1 cellular context compared by ENCODE assay signal in the genomic region with DNA sequence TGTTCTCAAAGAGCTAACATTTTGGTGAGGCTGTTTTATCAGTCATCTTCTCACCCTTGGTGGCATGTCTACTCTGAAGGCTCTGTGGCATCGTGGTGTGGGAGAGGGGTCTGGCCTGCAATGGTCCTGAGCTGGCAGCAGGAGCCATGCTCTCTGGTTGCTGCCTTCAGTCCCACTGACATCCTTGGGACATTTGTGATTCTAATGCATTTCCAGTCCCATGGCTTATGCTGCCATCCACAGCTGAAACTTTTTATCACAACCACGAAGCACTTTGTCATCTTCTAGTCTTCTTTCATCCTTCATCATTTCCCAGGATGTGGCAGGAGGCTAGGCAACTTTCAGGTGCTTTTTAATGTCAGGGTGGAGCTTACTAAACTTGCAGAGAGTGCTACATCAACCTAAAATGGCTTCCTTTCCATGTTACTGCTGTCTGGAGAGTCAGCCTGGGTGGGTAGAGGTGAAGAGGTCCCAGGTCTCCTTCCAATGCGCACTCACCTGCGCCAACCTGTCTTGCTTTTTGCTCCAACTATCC.
TF ChIP-seq lines count a peak whose summit lies in the region.

No MANE protein-coding gene starts in this region.

TF ChIP-seq in Ishikawa, 13 proteins besides CTCF, POLR2A, EP300 and RAD21 (continued from another document):
- TF ChIP-seq, protein P1, sequence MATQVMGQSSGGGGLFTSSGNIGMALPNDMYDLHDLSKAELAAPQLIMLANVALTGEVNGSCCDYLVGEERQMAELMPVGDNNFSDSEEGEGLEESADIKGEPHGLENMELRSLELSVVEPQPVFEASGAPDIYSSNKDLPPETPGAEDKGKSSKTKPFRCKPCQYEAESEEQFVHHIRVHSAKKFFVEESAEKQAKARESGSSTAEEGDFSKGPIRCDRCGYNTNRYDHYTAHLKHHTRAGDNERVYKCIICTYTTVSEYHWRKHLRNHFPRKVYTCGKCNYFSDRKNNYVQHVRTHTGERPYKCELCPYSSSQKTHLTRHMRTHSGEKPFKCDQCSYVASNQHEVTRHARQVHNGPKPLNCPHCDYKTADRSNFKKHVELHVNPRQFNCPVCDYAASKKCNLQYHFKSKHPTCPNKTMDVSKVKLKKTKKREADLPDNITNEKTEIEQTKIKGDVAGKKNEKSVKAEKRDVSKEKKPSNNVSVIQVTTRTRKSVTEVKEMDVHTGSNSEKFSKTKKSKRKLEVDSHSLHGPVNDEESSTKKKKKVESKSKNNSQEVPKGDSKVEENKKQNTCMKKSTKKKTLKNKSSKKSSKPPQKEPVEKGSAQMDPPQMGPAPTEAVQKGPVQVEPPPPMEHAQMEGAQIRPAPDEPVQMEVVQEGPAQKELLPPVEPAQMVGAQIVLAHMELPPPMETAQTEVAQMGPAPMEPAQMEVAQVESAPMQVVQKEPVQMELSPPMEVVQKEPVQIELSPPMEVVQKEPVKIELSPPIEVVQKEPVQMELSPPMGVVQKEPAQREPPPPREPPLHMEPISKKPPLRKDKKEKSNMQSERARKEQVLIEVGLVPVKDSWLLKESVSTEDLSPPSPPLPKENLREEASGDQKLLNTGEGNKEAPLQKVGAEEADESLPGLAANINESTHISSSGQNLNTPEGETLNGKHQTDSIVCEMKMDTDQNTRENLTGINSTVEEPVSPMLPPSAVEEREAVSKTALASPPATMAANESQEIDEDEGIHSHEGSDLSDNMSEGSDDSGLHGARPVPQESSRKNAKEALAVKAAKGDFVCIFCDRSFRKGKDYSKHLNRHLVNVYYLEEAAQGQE (IDR thresholded peaks at IDR 0.05; ENCODE audit: low read depth), result no peak
- no peak for TF ChIP-seq NFIC (IDR thresholded peaks at IDR 0.05)
- no peak for TF ChIP-seq TEAD4 (IDR thresholded peaks at IDR 0.05)
TF ChIP-seq in Ishikawa: peak in this region for 0.
